ENCODE assay signal across 1 cellular context in genomic region chr12:68746572-68747180, GRCh38.
TF ChIP-seq lines count a peak whose summit lies in the region.

No MANE protein-coding gene starts in this region.

TF ChIP-seq in GM12878, 131 proteins besides CTCF, POLR2A, EP300 and RAD21 (continues in another document):
- no peak for TF ChIP-seq PRDM15 (CRISPR knock-in tag; IDR thresholded peaks at IDR 0.05)
- no peak for TF ChIP-seq WRNIP1 (IDR thresholded peaks at IDR 0.05; ENCODE audit: borderline replicate concordance, low read depth, low read length)
- TF ChIP-seq POLR2AphosphoS2 (IDR thresholded peaks at IDR 0.05; ENCODE audit: low read depth, low read length): no peak
- no peak for TF ChIP-seq BCL11A (IDR thresholded peaks at IDR 0.05; ENCODE audit: low read depth, low read length)
- 0 out of 2 replicates have a peak, but pooled peaks have one; percentile 31 for TF ChIP-seq TCF7 (IDR thresholded peaks at IDR 0.05; ENCODE audit: borderline replicate concordance)
- no peak for TF ChIP-seq ZNF217 (IDR thresholded peaks at IDR 0.05)
- 0 out of 2 replicates have a peak, but pooled peaks have one; percentile 10 for TF ChIP-seq JUND (IDR thresholded peaks at IDR 0.05; ENCODE audit: low read depth, low read length)
- no peak for TF ChIP-seq CEBPB (IDR thresholded peaks at IDR 0.05; ENCODE audit: borderline replicate concordance in 1 of 2, low read depth in 2 of 2, low read length in 2 of 2)
- TF ChIP-seq KAT2A (conservative IDR thresholded peaks at IDR 0.05; ENCODE audit: control insufficient read depth, low read depth, low read length): no peak
- TF ChIP-seq HDAC6 (IDR thresholded peaks at IDR 0.05; ENCODE audit: unreplicated experiment): no peak
- peak; percentile 75 for TF ChIP-seq JUNB (IDR thresholded peaks at IDR 0.05)
- peak; percentile 43 for TF ChIP-seq SKIL (IDR thresholded peaks at IDR 0.05; ENCODE audit: low read depth, poor library complexity, severe bottlenecking)
- TF ChIP-seq TAF1 (IDR thresholded peaks at IDR 0.05; ENCODE audit: borderline replicate concordance, low read depth, low read length): no peak
- TF ChIP-seq MYB (IDR thresholded peaks at IDR 0.05; ENCODE audit: borderline replicate concordance, low read depth, low read length): no peak
- TF ChIP-seq USF1 (IDR thresholded peaks at IDR 0.05; ENCODE audit: borderline replicate concordance, extremely low read length, insufficient read depth, low read depth, low read length): no peak
- TF ChIP-seq CHD1 (IDR thresholded peaks at IDR 0.05; ENCODE audit: low read depth, low read length): no peak
- no peak for TF ChIP-seq SRF (IDR thresholded peaks at IDR 0.05; ENCODE audit: low read depth in 2 of 2, low read length in 2 of 2)
- no peak for TF ChIP-seq TARDBP (IDR thresholded peaks at IDR 0.05; ENCODE audit: borderline replicate concordance)
- no peak for TF ChIP-seq NRF1 (conservative IDR thresholded peaks at IDR 0.05; ENCODE audit: low read depth, low read length)
- TF ChIP-seq HSF1 (IDR thresholded peaks at IDR 0.05; ENCODE audit: low read depth, low read length): no peak
- TF ChIP-seq ZNF274 (IDR thresholded peaks at IDR 0.05; ENCODE audit: insufficient read depth, insufficient read length): no peak
- TF ChIP-seq BCL3 (IDR thresholded peaks at IDR 0.05; ENCODE audit: borderline replicate concordance, insufficient read depth, low read depth, low read length, poor library complexity, severe bottlenecking): no peak
- no peak for TF ChIP-seq HDGF (IDR thresholded peaks at IDR 0.05)
- TF ChIP-seq NFXL1 (IDR thresholded peaks at IDR 0.05; ENCODE audit: borderline replicate concordance): no peak
- TF ChIP-seq ZNF384 (IDR thresholded peaks at IDR 0.05; ENCODE audit: borderline replicate concordance, low read depth, low read length): no peak
- peak; percentile 56; the same call in 1 of the 2 replicates for TF ChIP-seq EED (IDR thresholded peaks at IDR 0.05; ENCODE audit: low read depth)
- TF ChIP-seq RELB (IDR thresholded peaks at IDR 0.05; ENCODE audit: low read depth): 0 out of 2 replicates have a peak, but pooled peaks have one; percentile 18
- no peak for TF ChIP-seq BMI1 (IDR thresholded peaks at IDR 0.05; ENCODE audit: borderline replicate concordance)
- no peak for TF ChIP-seq HDAC2 (IDR thresholded peaks at IDR 0.05)
- TF ChIP-seq IRF4 (IDR thresholded peaks at IDR 0.05; ENCODE audit: low read depth, low read length): peak; percentile 66; the same call in 1 of the 2 replicates
- no peak for TF ChIP-seq RBBP5 (conservative IDR thresholded peaks at IDR 0.05)
- TF ChIP-seq ZNF687 (IDR thresholded peaks at IDR 0.05): no peak
- TF ChIP-seq MAX (IDR thresholded peaks at IDR 0.05; ENCODE audit: low read depth, low read length): 0 out of 2 replicates have a peak, but pooled peaks have one; percentile 40
- TF ChIP-seq MXI1 (IDR thresholded peaks at IDR 0.05; ENCODE audit: low read depth, low read length): no peak
- no peak for TF ChIP-seq ELK1 (IDR thresholded peaks at IDR 0.05; ENCODE audit: low read depth, low read length)
- TF ChIP-seq EGR1 (IDR thresholded peaks at IDR 0.05; ENCODE audit: borderline replicate concordance in 1 of 2, low read depth in 2 of 2, low read length in 2 of 2): no peak
- 0 out of 2 replicates have a peak, but pooled peaks have one; percentile 28 for TF ChIP-seq CHD2 (IDR thresholded peaks at IDR 0.05; ENCODE audit: borderline replicate concordance, low read depth, low read length)
- TF ChIP-seq SP1 (IDR thresholded peaks at IDR 0.05; ENCODE audit: low read depth, low read length): no peak
- no peak for TF ChIP-seq ZBTB11 (CRISPR knock-in tag; IDR thresholded peaks at IDR 0.05)
